27 cellular contexts compared by ENCODE assay signal in the genomic region with DNA sequence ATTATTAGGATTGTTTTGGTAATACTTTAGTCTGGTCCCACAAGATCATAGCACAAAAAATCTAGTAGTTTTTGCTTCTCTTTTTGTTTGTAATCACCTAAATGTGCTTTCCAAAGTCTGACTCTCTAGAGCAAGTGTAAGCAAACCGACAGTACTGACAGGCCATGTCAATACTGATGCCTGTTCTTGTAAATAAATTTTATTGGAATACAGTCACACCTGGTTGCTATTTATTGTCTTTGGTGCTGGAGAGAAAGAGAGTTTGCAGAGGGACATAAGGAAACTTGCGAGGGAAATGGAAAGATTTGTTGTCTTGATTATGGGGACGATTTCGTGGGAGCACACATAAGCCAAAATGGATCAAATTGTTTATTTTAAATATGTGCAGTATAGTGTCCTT.
"Had no signal": no experiment of that assay in that cellular context is flagged by ENCODE, and none has a peak within 500 bp of the region (broad histone marks: within the 10 kb centered on the region; RNA-seq: fewer than 3 reads in every experiment).

No MANE protein-coding gene starts in this region.

- DNase-seq: hippocampal formation; kidney glomerular epithelial cell; left ventricle myocardium inferior; mesendoderm; naive B cell; natural killer cell; nephron progenitor cell; occipital lobe; retina; right cardiac atrium; stimulated activated CD4-positive, alpha-beta T cell treated with anti-CD3 and anti-CD28 coated beads, Interleukin-12 subunit alpha, Interleukin-12 subunit beta, amount 100 ng/mL, for 4 hours; stimulated activated CD4-positive, alpha-beta T cell treated with anti-CD3 and anti-CD28 coated beads, Interleukin-15, amount 100 ng/mL, for 24 hours; stimulated activated CD4-positive, alpha-beta T cell treated with anti-CD3 and anti-CD28 coated beads, Interleukin-2, amount 100 ng/mL, for 24 hours; stimulated activated CD4-positive, alpha-beta T cell treated with anti-CD3 and anti-CD28 coated beads, Interleukin-4, amount 100 ng/mL, for 1 hour; stimulated activated naive B cell treated with anti-CD40 and anti-IgM and Interleukin-4, amounts not matched to agents 10 μg/mL and 1 μg/mL and 100 μg/mL, for 72 hours; stimulated activated naive CD8-positive, alpha-beta T cell treated with anti-CD3 and anti-CD28 coated beads, Interleukin-15, Interleukin-2, amounts not matched to agents 100 U/mL and 50 U/mL, for 24 hours; stomach; testis; thyroid gland; transverse colon; upper lobe of left lung had no signal

- H3K27me3 ChIP-seq: neural progenitor cell, neutrophil, stomach, testis, thyroid gland, transverse colon, upper lobe of left lung had no signal

- H3K27ac Mint-ChIP-seq: mesothelial cell of epicardium; naive B cell; natural killer cell; nephron progenitor cell; neural progenitor cell; stimulated activated naive B cell treated with anti-CD40 and anti-IgM and Interleukin-4, amounts not matched to agents 10 μg/mL and 1 μg/mL and 100 μg/mL, for 72 hours had no signal

- H3K4me1 ChIP-seq: left ventricle myocardium inferior, parathyroid adenoma, testis, thyroid gland, transverse colon, upper lobe of left lung had no signal

- H3K9me3 Mint-ChIP-seq: nephron progenitor cell had no signal

- H3K4me3 ChIP-seq: left ventricle myocardium inferior, lung, neural progenitor cell, skin epidermis, stomach, testis, thyroid gland, transverse colon, upper lobe of left lung had no signal

- H3K36me3 Mint-ChIP-seq: naive B cell; neural progenitor cell; stimulated activated naive B cell treated with anti-CD40 and anti-IgM and Interleukin-4, amounts not matched to agents 10 μg/mL and 1 μg/mL and 100 μg/mL, for 72 hours had no signal

- H3K9me3 ChIP-seq: neutrophil, testis, thyroid gland, upper lobe of left lung had no signal

- H3K4me3 Mint-ChIP-seq: mesothelial cell of epicardium; naive B cell; natural killer cell; nephron progenitor cell; neural progenitor cell; stimulated activated naive B cell treated with anti-CD40 and anti-IgM and Interleukin-4, amounts not matched to agents 10 μg/mL and 1 μg/mL and 100 μg/mL, for 72 hours had no signal

- H3K27ac ChIP-seq: left ventricle myocardium inferior, neural progenitor cell, neutrophil, parathyroid adenoma, skin epidermis, stomach, testis, thyroid gland, transverse colon, upper lobe of left lung had no signal

- H3K4me1 Mint-ChIP-seq: naive B cell; natural killer cell; nephron progenitor cell; stimulated activated naive B cell treated with anti-CD40 and anti-IgM and Interleukin-4, amounts not matched to agents 10 μg/mL and 1 μg/mL and 100 μg/mL, for 72 hours had no signal

- H3K36me3 ChIP-seq: left ventricle myocardium inferior, neural progenitor cell, neutrophil, stomach, thyroid gland, transverse colon, upper lobe of left lung had no signal

- H3K27me3 Mint-ChIP-seq: naive B cell; stimulated activated naive B cell treated with anti-CD40 and anti-IgM and Interleukin-4, amounts not matched to agents 10 μg/mL and 1 μg/mL and 100 μg/mL, for 72 hours had no signal
